Comparison of ENCODE assay signal across 8 cellular contexts in genomic region chr1:241520080-241520465, GRCh38. TPM values are rescaled to one million over a fixed set of nuclear protein-coding genes. Genes with fewer than 3 reads are reported as not detected.
DNase-seq lines count a peak whose midpoint lies in the region; ATAC-seq and TF ChIP-seq lines count a peak whose summit lies in the region.

No MANE protein-coding gene starts in this region.

- H3K27me3 ChIP-seq in hepatocyte (peaks cover 13% of the 10 kb centered on the region), skeletal muscle tissue (ENCODE audit: control insufficient read depth in 3 of 3, insufficient read depth in 3 of 3, low read length in 3 of 3) (no peaks in the 10 kb centered on the region)

- no peak for ATAC-seq in GM19324 (IDR thresholded peaks at IDR 0.05; ENCODE audit: low FRiP score, unreplicated experiment)

- peaks cover 37% of the 10 kb centered on the region for H3K79me2 ChIP-seq in hepatocyte

- TF ChIP-seq CTCF in GM12865 (IDR thresholded peaks at IDR 0.05; ENCODE audit: insufficient read depth, low read depth, low read length, missing control alignments) (no peak), VCaP (conservative IDR thresholded peaks at IDR 0.05) (no peak), hepatocyte (IDR thresholded peaks at IDR 0.05; ENCODE audit: poor library complexity) (no peak)

- H4K20me1 ChIP-seq in hepatocyte (ENCODE audit: insufficient read depth, poor library complexity, severe bottlenecking), result peaks cover 6% of the 10 kb centered on the region

- H2AFZ ChIP-seq in hepatocyte, result peak overlapping the region; percentile 62

- H3K9me3 ChIP-seq in hepatocyte (ENCODE audit: low read depth) (no peaks in the 10 kb centered on the region), skeletal muscle tissue (ENCODE audit: control insufficient read depth in 3 of 3, low read length in 3 of 3) (no peaks in the 10 kb centered on the region)

- H3K27ac ChIP-seq in VCaP, result peak overlapping the region; percentile 86
- H3K27ac ChIP-seq in hepatocyte, result peak overlapping the region; percentile 4
- H3K27ac ChIP-seq in skeletal muscle tissue (ENCODE audit: low read depth, low read length), result peak overlapping the region; percentile 77

- H3K4me2 ChIP-seq in hepatocyte, result peak overlapping the region; percentile 69

- H3K9ac ChIP-seq in skeletal muscle tissue (ENCODE audit: low read depth in 1 of 3, low read length in 3 of 3), result peak overlapping the region in 2 of 3 donors; percentile 47 to 77

- no peaks in the 10 kb centered on the region for H3K9me2 ChIP-seq in hepatocyte (replicated peaks; ENCODE audit: insufficient read depth)

- H3K4me3 ChIP-seq in GM12865 (ENCODE audit: low read depth, low read length) (peak overlapping the region; percentile 69), hepatocyte (peak overlapping the region; percentile 8), skeletal muscle tissue (ENCODE audit: low read length in 3 of 3) (peak overlapping the region; percentile 37 to 89 (median 85))

- peaks cover 5% of the 10 kb centered on the region for H3K4me1 ChIP-seq in hepatocyte (ENCODE audit: insufficient read depth)
- H3K4me1 ChIP-seq in skeletal muscle tissue (ENCODE audit: control insufficient read depth in 3 of 3, insufficient read depth in 3 of 3, low read length in 3 of 3), result peaks cover 7 to 10% (median 9%) of the 10 kb centered on the region in 3 donors

- no peak for DNase-seq in GM12865 (ENCODE audit: low read depth)
- DNase-seq in hepatocyte (ENCODE audit: low spot score), result no peak
- no peak for DNase-seq in stimulated activated CD4-positive, alpha-beta T cell treated with anti-CD3 and anti-CD28 coated beads, Interleukin-12 subunit alpha, Interleukin-12 subunit beta, amount 100 ng/mL, for 4 hours
- no peak for DNase-seq in NCI-H748 treated with DMSO at 0.1 percent for 48 hours (lab: John Stamatoyannopoulos, UW)
- DNase-seq in NCI-H2081 (lab: John Stamatoyannopoulos, UW), result no peak

- H3K36me3 ChIP-seq in hepatocyte (replicated peaks; ENCODE audit: insufficient read depth, low read depth) (no peaks in the 10 kb centered on the region), skeletal muscle tissue (ENCODE audit: control insufficient read depth in 3 of 3, insufficient read depth in 3 of 3, low read length in 3 of 3) (peaks cover 0 to 6% (median 0%) of the 10 kb centered on the region in 3 donors)

- 32% methylated on average over 6 of the region's 6 CpGs for WGBS in hepatocyte (ENCODE audit: low lambda C conversion rate, missing lambda C conversion rate)

RNA-seq across cellular contexts. Expression of gene FH, which starts 0.5 kb away (rescaled TPM):
- total RNA-seq in hepatocyte (84.5 and 96.7 TPM in 2 replicates), skeletal muscle tissue (79.9 TPM)
- 62.7 and 65.4 TPM in 2 replicates for polyA plus RNA-seq in hepatocyte

RNA-seq across cellular contexts. Expression of gene KMO, which starts 12.1 kb away (rescaled TPM):
- 1.4 and 2.0 TPM in 2 replicates for total RNA-seq in hepatocyte
- 0.22 and 2.8 TPM in 2 replicates for polyA plus RNA-seq in hepatocyte
- total RNA-seq in skeletal muscle tissue, result 0.52 TPM

Comparison
In these comparisons a context has a peak if more than half of its experiments do, and no peak if none do; other contexts are left out.
1. H3K4me3 ChIP-seq: peak in every context shown above with its lines; median percentile 85 in skeletal muscle tissue; 69 in GM12865; 8 in hepatocyte.
2. H3K27ac ChIP-seq: peak in every context shown above with its lines; median percentile 86 in VCaP; 77 in skeletal muscle tissue; 4 in hepatocyte.